8 cellular contexts compared by ENCODE assay signal in genomic region chr19:8158411-8159074, GRCh38. TPM values are rescaled to one million over a fixed set of nuclear protein-coding genes. Genes with fewer than 3 reads are reported as not detected.
DNase-seq lines count a peak whose midpoint lies in the region; ATAC-seq and TF ChIP-seq lines count a peak whose summit lies in the region.

No MANE protein-coding gene starts in this region.

- no peaks in the 10 kb centered on the region for H3K27me3 ChIP-seq in uterus

- H3K27me3 Mint-ChIP-seq in natural killer cell (ENCODE audit: low read depth in 2 of 2): peaks cover 6 to 8% of the 10 kb centered on the region in 2 donors

- H3K9me3 ChIP-seq in uterus: no peaks in the 10 kb centered on the region

- DNase-seq in COLO829 (ENCODE audit: low spot score): peak; percentile 64
- peak; percentile 60 for DNase-seq in HPDE6-E6E7 (ENCODE audit: extremely low spot score)
- peak; percentile 84 for DNase-seq in NCI-H774 (lab: John Stamatoyannopoulos, UW)
- DNase-seq in activated CD8-positive, alpha-beta memory T cell treated with anti-CD3 and anti-CD28 coated beads, Interleukin-2, amount 50 U/mL, for 4 hours: peak; percentile 26
- peak; percentile 53 for DNase-seq in fibroblast of gingiva (ENCODE audit: low read depth)
- peak; percentile 25 for DNase-seq in natural killer cell
- DNase-seq in uterus: peak in 1 of 2 donors; percentile 42

- peak; percentile 82 to 94 (median 90) for ATAC-seq in natural killer cell
- no peak for ATAC-seq in HG02798 (IDR thresholded peaks at IDR 0.05; ENCODE audit: poor library complexity, unreplicated experiment)

- H3K27ac Mint-ChIP-seq in natural killer cell: peak overlapping the region in 1 of 2 donors; percentile 61

- no peaks in the 10 kb centered on the region for H3K4me1 ChIP-seq in uterus

- no peaks in the 10 kb centered on the region for H3K36me3 Mint-ChIP-seq in natural killer cell

- TF ChIP-seq POLR2A in uterus (IDR thresholded peaks at IDR 0.05): no peak

- TF ChIP-seq CTCF in natural killer cell (IDR thresholded peaks at IDR 0.05): peak; percentile 77
- peak; percentile 49 to 65 (median 58) for TF ChIP-seq CTCF in uterus (IDR thresholded peaks at IDR 0.05)

- no peak overlapping the region for H3K27ac ChIP-seq in uterus

- intact Hi-C loops in natural killer cell (cut with micrococcal nuclease) (loop anchor here (1.0 to 5.0 kb wide), 4 partner anchors 34 to 214 kb away; partner anchors contain the start of gene CERS4), uterus (cut with DNase I; ENCODE audit: low total_unique reads) (loop anchor here (5.0 kb wide), 1 partner anchor 94 kb away; no protein-coding TSS in a partner anchor)

- H3K4me3 ChIP-seq in uterus: no peak overlapping the region

- no peaks in the 10 kb centered on the region for H3K36me3 ChIP-seq in uterus

- H3K4me1 Mint-ChIP-seq in natural killer cell: peaks cover 7 to 12% of the 10 kb centered on the region in 2 donors

- no peaks in the 10 kb centered on the region for H3K9me3 Mint-ChIP-seq in natural killer cell

- no peak overlapping the region for H3K4me3 Mint-ChIP-seq in natural killer cell

RNA-seq across cellular contexts. Expression of gene FBN3, which starts 9.2 kb away (rescaled TPM):
- total RNA-seq in natural killer cell: under 1 TPM in 1 of 3 donors, not detected in 2; 0.25 TPM
- 10 to 100 TPM in 1 of 4 donors, under 1 TPM in 1, not detected in 2; 0.06 to 32.8 TPM for total RNA-seq in uterus

RNA-seq across cellular contexts. Expression of gene CERS4, which starts 50.6 kb away (rescaled TPM):
- total RNA-seq in natural killer cell (10 to 100 TPM; 50.0 to 70.8 (median 69.8) TPM), uterus (10 to 100 TPM; 37.1 to 60.8 (median 38.7) TPM)
